12 cellular contexts compared by ENCODE assay signal in genomic region chr13:75363371-75363770, GRCh38.
"Had no signal": no experiment of that assay in that cellular context is flagged by ENCODE, and none has a peak within 500 bp of the region (broad histone marks: within the 10 kb centered on the region; RNA-seq: fewer than 3 reads in every experiment).

No MANE protein-coding gene starts in this region.

- H3K4me3 Mint-ChIP-seq: activated CD4-positive, alpha-beta memory T cell treated with anti-CD3 and anti-CD28 coated beads, Interleukin-2, amount 10 ng/mL, durations not matched to agents 7 days and 5 days; naive thymus-derived CD8-positive, alpha-beta T cell; stimulated activated naive B cell treated with anti-CD40 and anti-IgM and Interleukin-4, amounts not matched to agents 10 μg/mL and 1 μg/mL and 100 μg/mL, for 72 hours; T-helper 2 cell treated with Interferon-gamma antibody and Interleukin-4, amounts not matched to agents 5 μg/mL and 100 μg/mL, for 36 hours had no signal

- H3K36me3 Mint-ChIP-seq: activated naive CD4-positive, alpha-beta T cell treated with anti-CD3 and anti-CD28 coated beads, Interleukin-2, amount 50 U/mL, for 72 hours; naive thymus-derived CD8-positive, alpha-beta T cell; stimulated activated naive B cell treated with anti-CD40 and anti-IgM and Interleukin-4, amounts not matched to agents 10 μg/mL and 1 μg/mL and 100 μg/mL, for 72 hours had no signal

- H3K27me3 Mint-ChIP-seq: stimulated activated naive B cell treated with anti-CD40 and anti-IgM and Interleukin-4, amounts not matched to agents 10 μg/mL and 1 μg/mL and 100 μg/mL, for 72 hours had no signal

- H3K9me3 Mint-ChIP-seq: activated CD4-positive, alpha-beta memory T cell treated with anti-CD3 and anti-CD28 coated beads, Interleukin-2, amount 10 ng/mL, durations not matched to agents 7 days and 5 days; activated naive CD4-positive, alpha-beta T cell treated with anti-CD3 and anti-CD28 coated beads, Interleukin-2, amount 50 U/mL, for 72 hours; naive thymus-derived CD8-positive, alpha-beta T cell; stimulated activated naive B cell treated with anti-CD40 and anti-IgM and Interleukin-4, amounts not matched to agents 10 μg/mL and 1 μg/mL and 100 μg/mL, for 72 hours; T-helper 2 cell treated with Interferon-gamma antibody and Interleukin-4, amounts not matched to agents 5 μg/mL and 100 μg/mL, for 36 hours had no signal

- H3K27ac Mint-ChIP-seq: activated CD4-positive, alpha-beta memory T cell treated with anti-CD3 and anti-CD28 coated beads, Interleukin-2, amount 10 ng/mL, durations not matched to agents 7 days and 5 days; activated naive CD4-positive, alpha-beta T cell treated with anti-CD3 and anti-CD28 coated beads, Interleukin-2, amount 50 U/mL, for 72 hours; naive thymus-derived CD8-positive, alpha-beta T cell; stimulated activated naive B cell treated with anti-CD40 and anti-IgM and Interleukin-4, amounts not matched to agents 10 μg/mL and 1 μg/mL and 100 μg/mL, for 72 hours; T-helper 2 cell treated with Interferon-gamma antibody and Interleukin-4, amounts not matched to agents 5 μg/mL and 100 μg/mL, for 36 hours had no signal

- DNase-seq: activated CD4-positive, alpha-beta memory T cell treated with anti-CD3 and anti-CD28 coated beads, Interleukin-2, amount 10 ng/mL, durations not matched to agents 7 days and 5 days; activated CD8-positive, alpha-beta memory T cell treated with anti-CD3 and anti-CD28 coated beads, Interleukin-2, amount 50 U/mL, for 48 hours; anterior cingulate cortex; glutamatergic neuron; left cardiac atrium; naive thymus-derived CD8-positive, alpha-beta T cell; posterior cingulate gyrus; right cardiac atrium; stimulated activated naive B cell treated with anti-CD40 and anti-IgM and Interleukin-4, amounts not matched to agents 10 μg/mL and 1 μg/mL and 100 μg/mL, for 72 hours had no signal

- ATAC-seq: activated CD4-positive, CD25-positive, alpha-beta regulatory T cell treated with anti-CD3 and anti-CD28 coated beads, Interleukin-2, amount 50 U/mL, for 24 hours; activated naive CD4-positive, alpha-beta T cell treated with anti-CD3 and anti-CD28 coated beads, Interleukin-2, amount 50 U/mL, for 72 hours; naive thymus-derived CD8-positive, alpha-beta T cell; right cardiac atrium; stimulated activated naive B cell treated with anti-CD40 and anti-IgM and Interleukin-4, amounts not matched to agents 10 μg/mL and 1 μg/mL and 100 μg/mL, for 72 hours had no signal
